1 cellular context compared by ENCODE assay signal in genomic region chr7:39623312-39624201, GRCh38.
TF ChIP-seq lines count a peak whose summit lies in the region.

TSS of gene RALA (plus strand) at chr7:39623572. CDS start at chr7:39686668, 63,096 bp downstream.

TF ChIP-seq in HepG2, 621 proteins besides CTCF, POLR2A, EP300 and RAD21 (continued from another document and continues in another):
- TF ChIP-seq ZNF646 (CRISPR knock-in tag; IDR thresholded peaks at IDR 0.05) (no peak), ZNF816 (CRISPR knock-in tag; IDR thresholded peaks at IDR 0.05; ENCODE audit: borderline replicate concordance) (0 out of 2 replicates have a peak, but pooled peaks have one; percentile 23), CERS6 (CRISPR knock-in tag; IDR thresholded peaks at IDR 0.05) (no peak), ZBTB2 (CRISPR knock-in tag; IDR thresholded peaks at IDR 0.05; ENCODE audit: low read depth) (peak; percentile 62; the same call in 1 of the 2 replicates), ARNT2 (CRISPR knock-in tag; IDR thresholded peaks at IDR 0.05; ENCODE audit: low read depth) (peak; percentile 37; the same call in 1 of the 2 replicates), ZNF20 (CRISPR knock-in tag; IDR thresholded peaks at IDR 0.05) (0 out of 2 replicates have a peak, but pooled peaks have one; percentile 23), HNRNPL (IDR thresholded peaks at IDR 0.05; ENCODE audit: low read depth, low read length) (0 out of 2 replicates have a peak, but pooled peaks have one; percentile 17), IRF2 (CRISPR knock-in tag; IDR thresholded peaks at IDR 0.05) (0 out of 2 replicates have a peak, but pooled peaks have one; percentile 20), HNRNPK (IDR thresholded peaks at IDR 0.05; ENCODE audit: low read depth, low read length, poor library complexity, severe bottlenecking) (peak; percentile 91), ZNF749 (CRISPR knock-in tag; IDR thresholded peaks at IDR 0.05; ENCODE audit: borderline replicate concordance) (peak; percentile 68; the same call in 1 of the 2 replicates), KLF16 (CRISPR knock-in tag; IDR thresholded peaks at IDR 0.05) (peak in 1 of 2 experiments; percentile 30; a peak in 1 of 4 replicates), MYC (CRISPR knock-in tag; IDR thresholded peaks at IDR 0.05; ENCODE audit: borderline replicate concordance) (peak; percentile 3; the same call in 1 of the 2 replicates), DMTF1 (CRISPR knock-in tag; IDR thresholded peaks at IDR 0.05) (no peak), ZSCAN25 (CRISPR knock-in tag; IDR thresholded peaks at IDR 0.05) (peak; percentile 47; the same call in 1 of the 2 replicates), ZSCAN30 (CRISPR knock-in tag; IDR thresholded peaks at IDR 0.05) (no peak), IKZF4 (CRISPR knock-in tag; IDR thresholded peaks at IDR 0.05; ENCODE audit: borderline replicate concordance, low read depth, not compliant biosample characterization) (peak; percentile 78), SCMH1 (CRISPR knock-in tag; IDR thresholded peaks at IDR 0.05; ENCODE audit: borderline replicate concordance) (no peak), MIXL1 (CRISPR knock-in tag; IDR thresholded peaks at IDR 0.05) (peak; percentile 41; the same call in 1 of the 2 replicates), YEATS2 (CRISPR knock-in tag; IDR thresholded peaks at IDR 0.05; ENCODE audit: borderline replicate concordance) (0 out of 2 replicates have a peak, but pooled peaks have one; percentile 39), HNF1A (IDR thresholded peaks at IDR 0.05; ENCODE audit: low read depth) (no peak), HNF1A (CRISPR knock-in tag; IDR thresholded peaks at IDR 0.05; ENCODE audit: borderline replicate concordance) (no peak), ZBTB42 (CRISPR knock-in tag; IDR thresholded peaks at IDR 0.05) (no peak; the same call in 1 of the 2 replicates), MLXIP (CRISPR knock-in tag; IDR thresholded peaks at IDR 0.05; ENCODE audit: borderline replicate concordance) (no peak), TRAFD1 (CRISPR knock-in tag; IDR thresholded peaks at IDR 0.05; ENCODE audit: borderline replicate concordance) (no peak), NR3C1 (CRISPR knock-in tag; IDR thresholded peaks at IDR 0.05) (no peak), NFIC (IDR thresholded peaks at IDR 0.05; ENCODE audit: low read length) (no peak), EZH2 (conservative IDR thresholded peaks at IDR 0.05; ENCODE audit: low read depth, low read length) (no peak), GABPA (IDR thresholded peaks at IDR 0.05; ENCODE audit: low read depth, low read length) (peak; percentile 93), GABPA (CRISPR knock-in tag; IDR thresholded peaks at IDR 0.05; ENCODE audit: low read depth) (peak; percentile 95), ZNF570 (CRISPR knock-in tag; IDR thresholded peaks at IDR 0.05; ENCODE audit: borderline replicate concordance) (no peak), ZNF607 (CRISPR knock-in tag; IDR thresholded peaks at IDR 0.05; ENCODE audit: borderline replicate concordance) (no peak), ASH2L (IDR thresholded peaks at IDR 0.05; ENCODE audit: insufficient read length, low read depth, low read length) (peak; percentile 90), IKZF1 (IDR thresholded peaks at IDR 0.05) (no peak), MAZ (IDR thresholded peaks at IDR 0.05; ENCODE audit: borderline replicate concordance, low read depth, low read length) (peak; percentile 98), MAZ (CRISPR knock-in tag; IDR thresholded peaks at IDR 0.05; ENCODE audit: low read depth) (peak; percentile 87), ZNF33B (CRISPR knock-in tag; IDR thresholded peaks at IDR 0.05) (0 out of 2 replicates have a peak, but pooled peaks have one; percentile 64), MBNL3 (CRISPR knock-in tag; conservative IDR thresholded peaks at IDR 0.05) (no peak), AHR (CRISPR knock-in tag; IDR thresholded peaks at IDR 0.05) (0 out of 2 replicates have a peak, but pooled peaks have one; percentile 10)
